In the genomic region with DNA sequence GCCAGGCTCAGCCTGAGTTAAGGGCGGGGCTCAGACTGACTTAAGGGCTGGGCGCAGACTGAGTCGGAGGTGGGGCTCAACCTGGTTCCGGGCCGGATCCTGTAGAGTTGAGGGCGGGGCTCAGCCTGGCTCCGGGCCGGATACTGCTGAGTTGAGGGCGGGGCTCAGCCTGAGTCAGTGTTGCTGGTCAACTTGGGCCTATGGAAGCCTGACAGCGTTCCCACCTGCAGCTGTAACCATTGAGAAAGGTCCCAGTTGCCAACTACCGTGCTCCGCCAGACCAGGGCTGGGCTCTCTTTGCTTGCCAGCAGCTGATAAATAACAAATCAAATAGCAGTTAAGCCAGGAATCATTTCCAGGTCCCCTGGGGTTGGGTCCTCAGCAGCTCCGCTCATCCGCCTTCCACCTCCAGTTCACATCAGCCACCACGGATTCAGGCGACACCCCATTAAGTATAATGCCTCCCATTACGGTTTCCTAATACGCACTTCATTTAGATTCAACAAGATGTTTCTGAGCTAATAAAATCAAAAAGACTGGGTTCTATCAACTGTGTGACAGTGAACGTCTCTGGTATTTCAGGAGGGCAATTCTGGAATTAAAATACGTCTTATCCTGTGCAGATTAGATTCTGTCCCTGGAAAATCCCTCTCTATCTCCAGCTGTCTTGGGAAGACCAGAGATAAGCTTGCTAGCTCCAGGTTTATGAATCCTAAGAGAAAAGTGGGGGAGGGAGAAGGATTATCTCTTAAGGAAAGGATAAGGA, we compare ENCODE assay signal across 10 cellular contexts. TPM values are rescaled to one million over a fixed set of nuclear protein-coding genes. Genes with fewer than 3 reads are reported as not detected.
DNase-seq lines count a peak whose midpoint lies in the region; ATAC-seq, FAIRE-seq and TF ChIP-seq lines count a peak whose summit lies in the region.
"Had no signal": no experiment of that assay in that cellular context is flagged by ENCODE, and none has a peak within 500 bp of the region (broad histone marks: within the 10 kb centered on the region; RNA-seq: fewer than 3 reads in every experiment).

No MANE protein-coding gene starts in this region.

- H3K27ac ChIP-seq in testis: no peak overlapping the region
- H3K27ac ChIP-seq: parathyroid adenoma had no signal

- TF ChIP-seq CTCF in WTC11 (IDR thresholded peaks at IDR 0.05) (no peak), testis (IDR thresholded peaks at IDR 0.05) (no peak), CD14-positive monocyte (IDR thresholded peaks at IDR 0.05) (no peak)

- peak overlapping the region in 1 of 2 donors; percentile 12 for H3K4me3 ChIP-seq in testis

- H3K9me3 Mint-ChIP-seq in activated naive CD4-positive, alpha-beta T cell treated with anti-CD3 and anti-CD28 coated beads for 36 hours: no peaks in the 10 kb centered on the region
- H3K9me3 Mint-ChIP-seq in activated naive CD4-positive, alpha-beta T cell treated with anti-CD3 and anti-CD28 coated beads, Interleukin-2, amount 50 U/mL, for 72 hours: no peaks in the 10 kb centered on the region
- H3K9me3 Mint-ChIP-seq in WTC11 (peaks cover 8% of the 10 kb centered on the region), CD14-positive monocyte (peaks cover 0 to 4% (median 0%) of the 10 kb centered on the region in 7 donors)

- no peaks in the 10 kb centered on the region for H3K36me3 Mint-ChIP-seq in activated naive CD4-positive, alpha-beta T cell treated with anti-CD3 and anti-CD28 coated beads for 36 hours (ENCODE audit: low read depth)
- no peaks in the 10 kb centered on the region for H3K36me3 Mint-ChIP-seq in activated naive CD4-positive, alpha-beta T cell treated with anti-CD3 and anti-CD28 coated beads, Interleukin-2, amount 50 U/mL, for 72 hours
- H3K36me3 Mint-ChIP-seq in WTC11: 0 out of 2 replicates have a peak, but pooled peaks cover 3% of the 10 kb centered on the region
- H3K36me3 Mint-ChIP-seq in CD14-positive monocyte: no peaks in the 10 kb centered on the region

- H3K27me3 ChIP-seq in testis: no peaks in the 10 kb centered on the region

- peaks cover 6% of the 10 kb centered on the region for H3K4me1 ChIP-seq in testis
- H3K4me1 ChIP-seq: parathyroid adenoma had no signal

- ATAC-seq in activated naive CD4-positive, alpha-beta T cell treated with anti-CD3 and anti-CD28 coated beads, Interleukin-2, amount 50 U/mL, for 72 hours: no peak
- ATAC-seq in WTC11 (peak; percentile 94), HG03196 (IDR thresholded peaks at IDR 0.05; ENCODE audit: unreplicated experiment) (no peak)

- CTCF ChIA-PET in activated naive CD4-positive, alpha-beta T cell treated with anti-CD3 and anti-CD28 coated beads for 36 hours (lab: Charles Lee): no interaction called here
- CTCF ChIA-PET in WTC11 (lab: Charles Lee): interaction anchor here (0.6 to 8.0 kb wide), 8 partner anchors 9 to 415 kb away, joined by 3 to 105 read pairs (median 7); no protein-coding TSS in a partner anchor

- no peaks in the 10 kb centered on the region for H3K9me3 ChIP-seq in testis

- H3K27ac Mint-ChIP-seq in activated naive CD4-positive, alpha-beta T cell treated with anti-CD3 and anti-CD28 coated beads for 36 hours: no peak overlapping the region
- H3K27ac Mint-ChIP-seq in activated naive CD4-positive, alpha-beta T cell treated with anti-CD3 and anti-CD28 coated beads, Interleukin-2, amount 50 U/mL, for 72 hours: no peak overlapping the region
- H3K27ac Mint-ChIP-seq in WTC11 (peak overlapping the region; percentile 86), CD14-positive monocyte (peak overlapping the region in 1 of 7 donors; percentile 59)

- WGBS in testis, 2 donors: 61 to 70% methylated on average over 12 to 20 of the region's 20 CpGs

- H3K36me3 ChIP-seq in testis (ENCODE audit: low read depth, missing control alignments): no peaks in the 10 kb centered on the region

- intact Hi-C loops in activated naive CD4-positive, alpha-beta T cell treated with anti-CD3 and anti-CD28 coated beads for 36 hours (cut with micrococcal nuclease): no loop called here
- intact Hi-C loops in testis (cut with DNase I; ENCODE audit: low total_unique reads) (no loop called here), CD14-positive monocyte (cut with micrococcal nuclease) (no loop called here)

- H3K4me1 Mint-ChIP-seq in activated naive CD4-positive, alpha-beta T cell treated with anti-CD3 and anti-CD28 coated beads for 36 hours (ENCODE audit: low read depth): no peaks in the 10 kb centered on the region
- H3K4me1 Mint-ChIP-seq in WTC11 (peaks cover 53% of the 10 kb centered on the region), CD14-positive monocyte (no peaks in the 10 kb centered on the region)

- POLR2A ChIA-PET in WTC11 (lab: Charles Lee): no interaction called here

- no peak for TF ChIP-seq POLR2A in testis (IDR thresholded peaks at IDR 0.05)

- peak; percentile 11 for DNase-seq in activated naive CD4-positive, alpha-beta T cell treated with anti-CD3 and anti-CD28 coated beads for 36 hours
- DNase-seq in activated naive CD4-positive, alpha-beta T cell treated with anti-CD3 and anti-CD28 coated beads, Interleukin-2, amount 50 U/mL, for 72 hours (ENCODE audit: low spot score in 2 of 2): no peak
- DNase-seq in WTC11 (ENCODE audit: low spot score) (peak; percentile 91), iPS DF 19.7 (ENCODE audit: low read depth, low spot score) (peak; percentile 63), testis (peak; percentile 53), CD14-positive monocyte (ENCODE audit: low spot score) (no peak), frontal cortex (ENCODE audit: low spot score in 2 of 2) (no peak)

- no peak overlapping the region for H3K4me3 Mint-ChIP-seq in activated naive CD4-positive, alpha-beta T cell treated with anti-CD3 and anti-CD28 coated beads for 36 hours
- peak overlapping the region; percentile 33; the same call in 1 of the 2 replicates for H3K4me3 Mint-ChIP-seq in WTC11
- no peak overlapping the region for H3K4me3 Mint-ChIP-seq in CD14-positive monocyte

- H3K27me3 Mint-ChIP-seq in activated naive CD4-positive, alpha-beta T cell treated with anti-CD3 and anti-CD28 coated beads for 36 hours (ENCODE audit: low read depth): peaks cover 2% of the 10 kb centered on the region
- no peaks in the 10 kb centered on the region; the same call in 1 of the 2 replicates for H3K27me3 Mint-ChIP-seq in WTC11 (ENCODE audit: low read depth)
- H3K27me3 Mint-ChIP-seq in CD14-positive monocyte (ENCODE audit: low read depth in 3 of 3): peaks cover 6 to 21% (median 12%) of the 10 kb centered on the region in 3 donors

- FAIRE-seq in frontal cortex (lab: Jason Lieb, UNC): no peak

TF ChIP-seq in WTC11, 78 proteins besides CTCF, POLR2A, EP300 and RAD21:
- no peak for TF ChIP-seq PRRX2 (CRISPR knock-in tag; IDR thresholded peaks at IDR 0.05)
- TF ChIP-seq, protein P1, sequence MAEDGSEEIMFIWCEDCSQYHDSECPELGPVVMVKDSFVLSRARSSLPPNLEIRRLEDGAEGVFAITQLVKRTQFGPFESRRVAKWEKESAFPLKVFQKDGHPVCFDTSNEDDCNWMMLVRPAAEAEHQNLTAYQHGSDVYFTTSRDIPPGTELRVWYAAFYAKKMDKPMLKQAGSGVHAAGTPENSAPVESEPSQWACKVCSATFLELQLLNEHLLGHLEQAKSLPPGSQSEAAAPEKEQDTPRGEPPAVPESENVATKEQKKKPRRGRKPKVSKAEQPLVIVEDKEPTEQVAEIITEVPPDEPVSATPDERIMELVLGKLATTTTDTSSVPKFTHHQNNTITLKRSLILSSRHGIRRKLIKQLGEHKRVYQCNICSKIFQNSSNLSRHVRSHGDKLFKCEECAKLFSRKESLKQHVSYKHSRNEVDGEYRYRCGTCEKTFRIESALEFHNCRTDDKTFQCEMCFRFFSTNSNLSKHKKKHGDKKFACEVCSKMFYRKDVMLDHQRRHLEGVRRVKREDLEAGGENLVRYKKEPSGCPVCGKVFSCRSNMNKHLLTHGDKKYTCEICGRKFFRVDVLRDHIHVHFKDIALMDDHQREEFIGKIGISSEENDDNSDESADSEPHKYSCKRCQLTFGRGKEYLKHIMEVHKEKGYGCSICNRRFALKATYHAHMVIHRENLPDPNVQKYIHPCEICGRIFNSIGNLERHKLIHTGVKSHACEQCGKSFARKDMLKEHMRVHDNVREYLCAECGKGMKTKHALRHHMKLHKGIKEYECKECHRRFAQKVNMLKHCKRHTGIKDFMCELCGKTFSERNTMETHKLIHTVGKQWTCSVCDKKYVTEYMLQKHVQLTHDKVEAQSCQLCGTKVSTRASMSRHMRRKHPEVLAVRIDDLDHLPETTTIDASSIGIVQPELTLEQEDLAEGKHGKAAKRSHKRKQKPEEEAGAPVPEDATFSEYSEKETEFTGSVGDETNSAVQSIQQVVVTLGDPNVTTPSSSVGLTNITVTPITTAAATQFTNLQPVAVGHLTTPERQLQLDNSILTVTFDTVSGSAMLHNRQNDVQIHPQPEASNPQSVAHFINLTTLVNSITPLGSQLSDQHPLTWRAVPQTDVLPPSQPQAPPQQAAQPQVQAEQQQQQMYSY (CRISPR knock-in tag; IDR thresholded peaks at IDR 0.05): 0 out of 2 replicates have a peak, but pooled peaks have one; percentile 3
TF ChIP-seq in WTC11: peak in this region for 1.

RNA-seq across cellular contexts. Expression of a gene that starts 7.3 kb away (rescaled TPM):
- total RNA-seq in activated naive CD4-positive, alpha-beta T cell treated with anti-CD3 and anti-CD28 coated beads for 36 hours: not detected
- not detected for total RNA-seq in activated naive CD4-positive, alpha-beta T cell treated with anti-CD3 and anti-CD28 coated beads, Interleukin-2, amount 50 U/mL, for 72 hours
- total RNA-seq in WTC11 (2021) (11.4 to 12.0 TPM (median 11.7 TPM) in 3 replicates), testis (1 to 10 TPM; 2.4 to 2.7 TPM), frontal cortex (8.2 TPM)
- polyA plus RNA-seq in testis (ENCODE audit: insufficient read depth, low read depth, low replicate concordance) (3.2 TPM), CD14-positive monocyte (not detected)
- total RNA-seq: LHCN-M2 had no signal

Comparison
In these comparisons a context has a peak if more than half of its experiments do, and no peak if none do; other contexts are left out.
1. DNase-seq: peak in activated naive CD4-positive, alpha-beta T cell treated with anti-CD3 and anti-CD28 coated beads for 36 hours (single experiment), WTC11 (single experiment), iPS DF 19.7 (single experiment) and testis (single experiment); none in activated naive CD4-positive, alpha-beta T cell treated with anti-CD3 and anti-CD28 coated beads, Interleukin-2, amount 50 U/mL, for 72 hours (0 of 2), CD14-positive monocyte (single experiment) and frontal cortex (0 of 2).